1 cellular context compared by ENCODE assay signal in the genomic region with DNA sequence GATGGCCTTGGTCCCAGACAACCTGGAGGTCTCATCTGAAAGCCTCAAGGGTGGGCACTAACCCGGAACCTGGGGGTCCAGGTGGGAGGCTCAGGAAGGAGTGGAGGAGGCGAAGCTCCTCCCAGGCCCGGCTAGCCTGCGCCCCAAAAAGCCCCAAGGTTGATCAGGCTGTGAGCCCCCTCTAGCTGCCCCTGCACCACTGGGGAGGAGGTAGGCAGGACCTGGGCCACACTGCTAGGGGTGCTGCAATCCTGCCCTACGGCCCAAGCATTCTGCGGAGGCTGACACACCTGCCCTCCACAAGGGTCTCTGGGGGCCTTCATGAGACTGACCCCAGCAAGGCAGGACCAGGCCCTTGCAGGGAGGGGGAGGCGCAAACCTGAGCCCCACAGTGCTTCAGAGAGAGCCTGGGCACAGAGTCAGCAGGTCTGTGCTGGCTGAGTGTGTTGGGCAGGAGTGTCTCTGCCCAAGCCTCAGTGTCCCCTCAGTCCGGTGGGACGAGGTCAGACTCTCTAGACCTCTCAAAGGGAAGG.
TF ChIP-seq lines count a peak whose summit lies in the region.

No MANE protein-coding gene starts in this region.

TF ChIP-seq in GM23338, 12 proteins besides CTCF, POLR2A, EP300 and RAD21 (continued from another document):
- TF ChIP-seq, protein P1, sequence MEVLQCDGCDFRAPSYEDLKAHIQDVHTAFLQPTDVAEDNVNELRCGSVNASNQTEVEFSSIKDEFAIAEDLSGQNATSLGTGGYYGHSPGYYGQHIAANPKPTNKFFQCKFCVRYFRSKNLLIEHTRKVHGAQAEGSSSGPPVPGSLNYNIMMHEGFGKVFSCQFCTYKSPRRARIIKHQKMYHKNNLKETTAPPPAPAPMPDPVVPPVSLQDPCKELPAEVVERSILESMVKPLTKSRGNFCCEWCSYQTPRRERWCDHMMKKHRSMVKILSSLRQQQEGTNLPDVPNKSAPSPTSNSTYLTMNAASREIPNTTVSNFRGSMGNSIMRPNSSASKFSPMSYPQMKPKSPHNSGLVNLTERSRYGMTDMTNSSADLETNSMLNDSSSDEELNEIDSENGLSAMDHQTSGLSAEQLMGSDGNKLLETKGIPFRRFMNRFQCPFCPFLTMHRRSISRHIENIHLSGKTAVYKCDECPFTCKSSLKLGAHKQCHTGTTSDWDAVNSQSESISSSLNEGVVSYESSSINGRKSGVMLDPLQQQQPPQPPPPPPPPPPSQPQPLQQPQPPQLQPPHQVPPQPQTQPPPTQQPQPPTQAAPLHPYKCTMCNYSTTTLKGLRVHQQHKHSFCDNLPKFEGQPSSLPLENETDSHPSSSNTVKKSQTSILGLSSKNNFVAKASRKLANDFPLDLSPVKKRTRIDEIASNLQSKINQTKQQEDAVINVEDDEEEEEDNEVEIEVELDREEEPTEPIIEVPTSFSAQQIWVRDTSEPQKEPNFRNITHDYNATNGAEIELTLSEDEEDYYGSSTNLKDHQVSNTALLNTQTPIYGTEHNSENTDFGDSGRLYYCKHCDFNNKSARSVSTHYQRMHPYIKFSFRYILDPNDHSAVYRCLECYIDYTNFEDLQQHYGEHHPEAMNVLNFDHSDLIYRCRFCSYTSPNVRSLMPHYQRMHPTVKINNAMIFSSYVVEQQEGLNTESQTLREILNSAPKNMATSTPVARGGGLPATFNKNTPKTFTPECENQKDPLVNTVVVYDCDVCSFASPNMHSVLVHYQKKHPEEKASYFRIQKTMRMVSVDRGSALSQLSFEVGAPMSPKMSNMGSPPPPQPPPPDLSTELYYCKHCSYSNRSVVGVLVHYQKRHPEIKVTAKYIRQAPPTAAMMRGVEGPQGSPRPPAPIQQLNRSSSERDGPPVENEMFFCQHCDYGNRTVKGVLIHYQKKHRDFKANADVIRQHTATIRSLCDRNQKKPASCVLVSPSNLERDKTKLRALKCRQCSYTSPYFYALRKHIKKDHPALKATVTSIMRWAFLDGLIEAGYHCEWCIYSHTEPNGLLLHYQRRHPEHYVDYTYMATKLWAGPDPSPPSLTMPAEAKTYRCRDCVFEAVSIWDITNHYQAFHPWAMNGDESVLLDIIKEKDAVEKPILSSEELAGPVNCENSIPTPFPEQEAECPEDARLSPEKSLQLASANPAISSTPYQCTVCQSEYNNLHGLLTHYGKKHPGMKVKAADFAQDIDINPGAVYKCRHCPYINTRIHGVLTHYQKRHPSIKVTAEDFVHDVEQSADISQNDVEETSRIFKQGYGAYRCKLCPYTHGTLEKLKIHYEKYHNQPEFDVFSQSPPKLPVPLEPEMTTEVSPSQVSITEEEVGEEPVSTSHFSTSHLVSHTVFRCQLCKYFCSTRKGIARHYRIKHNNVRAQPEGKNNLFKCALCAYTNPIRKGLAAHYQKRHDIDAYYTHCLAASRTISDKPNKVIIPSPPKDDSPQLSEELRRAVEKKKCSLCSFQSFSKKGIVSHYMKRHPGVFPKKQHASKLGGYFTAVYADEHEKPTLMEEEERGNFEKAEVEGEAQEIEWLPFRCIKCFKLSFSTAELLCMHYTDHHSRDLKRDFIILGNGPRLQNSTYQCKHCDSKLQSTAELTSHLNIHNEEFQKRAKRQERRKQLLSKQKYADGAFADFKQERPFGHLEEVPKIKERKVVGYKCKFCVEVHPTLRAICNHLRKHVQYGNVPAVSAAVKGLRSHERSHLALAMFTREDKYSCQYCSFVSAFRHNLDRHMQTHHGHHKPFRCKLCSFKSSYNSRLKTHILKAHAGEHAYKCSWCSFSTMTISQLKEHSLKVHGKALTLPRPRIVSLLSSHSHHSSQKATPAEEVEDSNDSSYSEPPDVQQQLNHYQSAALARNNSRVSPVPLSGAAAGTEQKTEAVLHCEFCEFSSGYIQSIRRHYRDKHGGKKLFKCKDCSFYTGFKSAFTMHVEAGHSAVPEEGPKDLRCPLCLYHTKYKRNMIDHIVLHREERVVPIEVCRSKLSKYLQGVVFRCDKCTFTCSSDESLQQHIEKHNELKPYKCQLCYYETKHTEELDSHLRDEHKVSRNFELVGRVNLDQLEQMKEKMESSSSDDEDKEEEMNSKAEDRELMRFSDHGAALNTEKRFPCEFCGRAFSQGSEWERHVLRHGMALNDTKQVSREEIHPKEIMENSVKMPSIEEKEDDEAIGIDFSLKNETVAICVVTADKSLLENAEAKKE (CRISPR knock-in tag; IDR thresholded peaks at IDR 0.05): no peak
- TF ChIP-seq, protein P2, sequence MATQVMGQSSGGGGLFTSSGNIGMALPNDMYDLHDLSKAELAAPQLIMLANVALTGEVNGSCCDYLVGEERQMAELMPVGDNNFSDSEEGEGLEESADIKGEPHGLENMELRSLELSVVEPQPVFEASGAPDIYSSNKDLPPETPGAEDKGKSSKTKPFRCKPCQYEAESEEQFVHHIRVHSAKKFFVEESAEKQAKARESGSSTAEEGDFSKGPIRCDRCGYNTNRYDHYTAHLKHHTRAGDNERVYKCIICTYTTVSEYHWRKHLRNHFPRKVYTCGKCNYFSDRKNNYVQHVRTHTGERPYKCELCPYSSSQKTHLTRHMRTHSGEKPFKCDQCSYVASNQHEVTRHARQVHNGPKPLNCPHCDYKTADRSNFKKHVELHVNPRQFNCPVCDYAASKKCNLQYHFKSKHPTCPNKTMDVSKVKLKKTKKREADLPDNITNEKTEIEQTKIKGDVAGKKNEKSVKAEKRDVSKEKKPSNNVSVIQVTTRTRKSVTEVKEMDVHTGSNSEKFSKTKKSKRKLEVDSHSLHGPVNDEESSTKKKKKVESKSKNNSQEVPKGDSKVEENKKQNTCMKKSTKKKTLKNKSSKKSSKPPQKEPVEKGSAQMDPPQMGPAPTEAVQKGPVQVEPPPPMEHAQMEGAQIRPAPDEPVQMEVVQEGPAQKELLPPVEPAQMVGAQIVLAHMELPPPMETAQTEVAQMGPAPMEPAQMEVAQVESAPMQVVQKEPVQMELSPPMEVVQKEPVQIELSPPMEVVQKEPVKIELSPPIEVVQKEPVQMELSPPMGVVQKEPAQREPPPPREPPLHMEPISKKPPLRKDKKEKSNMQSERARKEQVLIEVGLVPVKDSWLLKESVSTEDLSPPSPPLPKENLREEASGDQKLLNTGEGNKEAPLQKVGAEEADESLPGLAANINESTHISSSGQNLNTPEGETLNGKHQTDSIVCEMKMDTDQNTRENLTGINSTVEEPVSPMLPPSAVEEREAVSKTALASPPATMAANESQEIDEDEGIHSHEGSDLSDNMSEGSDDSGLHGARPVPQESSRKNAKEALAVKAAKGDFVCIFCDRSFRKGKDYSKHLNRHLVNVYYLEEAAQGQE (IDR thresholded peaks at IDR 0.05; ENCODE audit: unreplicated experiment): no peak
- TF ChIP-seq EZH2phosphoT487 (IDR thresholded peaks at IDR 0.05; ENCODE audit: unreplicated experiment) (no peak), ZNF114 (CRISPR knock-in tag; IDR thresholded peaks at IDR 0.05) (no peak), CREB1 (CRISPR knock-in tag; IDR thresholded peaks at IDR 0.05; ENCODE audit: low read depth) (no peak), NANOG (IDR thresholded peaks at IDR 0.05; ENCODE audit: borderline replicate concordance) (no peak), JUNB (IDR thresholded peaks at IDR 0.05; ENCODE audit: unreplicated experiment) (no peak), STAT1 (IDR thresholded peaks at IDR 0.05; ENCODE audit: unreplicated experiment) (no peak)
- TF ChIP-seq, protein P3, sequence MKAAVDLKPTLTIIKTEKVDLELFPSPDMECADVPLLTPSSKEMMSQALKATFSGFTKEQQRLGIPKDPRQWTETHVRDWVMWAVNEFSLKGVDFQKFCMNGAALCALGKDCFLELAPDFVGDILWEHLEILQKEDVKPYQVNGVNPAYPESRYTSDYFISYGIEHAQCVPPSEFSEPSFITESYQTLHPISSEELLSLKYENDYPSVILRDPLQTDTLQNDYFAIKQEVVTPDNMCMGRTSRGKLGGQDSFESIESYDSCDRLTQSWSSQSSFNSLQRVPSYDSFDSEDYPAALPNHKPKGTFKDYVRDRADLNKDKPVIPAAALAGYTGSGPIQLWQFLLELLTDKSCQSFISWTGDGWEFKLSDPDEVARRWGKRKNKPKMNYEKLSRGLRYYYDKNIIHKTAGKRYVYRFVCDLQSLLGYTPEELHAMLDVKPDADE (IDR thresholded peaks at IDR 0.05): no peak
TF ChIP-seq in GM23338: peak in this region for 0.
